Comparison of ENCODE assay signal across 15 cellular contexts in the genomic region with DNA sequence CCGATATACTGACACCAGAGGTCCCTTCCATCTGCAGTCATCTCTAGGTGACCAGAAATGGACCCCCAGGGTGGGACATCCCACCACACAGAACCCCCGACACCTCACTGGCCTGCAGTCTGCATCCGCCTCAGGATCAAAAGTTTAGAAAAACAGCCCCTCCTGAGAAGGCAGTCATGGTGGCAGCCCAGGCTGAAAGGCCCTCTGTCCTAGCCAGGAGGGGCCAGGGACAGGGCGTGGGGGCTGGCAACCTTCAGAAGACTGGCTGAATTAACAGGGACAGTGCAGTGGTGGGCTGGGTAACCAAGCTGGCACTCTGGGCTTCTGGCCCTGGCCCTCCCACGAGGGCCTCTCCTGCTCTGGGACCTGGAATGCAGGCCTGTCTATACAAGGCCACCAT. TPM values are rescaled to one million over a fixed set of nuclear protein-coding genes. Genes with fewer than 3 reads are reported as not detected.
DNase-seq lines count a peak whose midpoint lies in the region; ATAC-seq and TF ChIP-seq lines count a peak whose summit lies in the region.
"Had no signal": no experiment of that assay in that cellular context is flagged by ENCODE, and none has a peak within 500 bp of the region (broad histone marks: within the 10 kb centered on the region; RNA-seq: fewer than 3 reads in every experiment).

No MANE protein-coding gene starts in this region.

- peaks cover 8% of the 10 kb centered on the region for H3K4me1 Mint-ChIP-seq in chondrocyte (ENCODE audit: low read depth)

- no peak for TF ChIP-seq CTCF in A673 (conservative IDR thresholded peaks at IDR 0.05; ENCODE audit: low read depth, low read length)
- no peak for TF ChIP-seq CTCF in Loucy (conservative IDR thresholded peaks at IDR 0.05; ENCODE audit: low read length)
- TF ChIP-seq CTCF in chondrocyte (IDR thresholded peaks at IDR 0.05): no peak
- TF ChIP-seq CTCF in osteoblast (IDR thresholded peaks at IDR 0.05; ENCODE audit: extremely low read depth, low read depth, low read length): no peak

- H3K36me3 ChIP-seq in A673 (ENCODE audit: insufficient read depth, low read length, poor library complexity, severe bottlenecking) (no peaks in the 10 kb centered on the region), Loucy (ENCODE audit: insufficient read depth, low read length) (no peaks in the 10 kb centered on the region), osteoblast (ENCODE audit: insufficient read depth, low read length) (no peaks in the 10 kb centered on the region)
- H3K36me3 ChIP-seq: BE2C had no signal

- no peak overlapping the region for H3K4me3 Mint-ChIP-seq in chondrocyte (ENCODE audit: unreplicated experiment)
- H3K4me3 Mint-ChIP-seq: GM23338 had no signal

- peak overlapping the region; percentile 99 for H3K9ac ChIP-seq in Loucy (ENCODE audit: low read depth, low read length, poor library complexity, severe bottlenecking)

- H3K79me2 ChIP-seq in Loucy (ENCODE audit: insufficient read depth, low read length) (peaks cover 11% of the 10 kb centered on the region), osteoblast (ENCODE audit: insufficient read depth, low read length) (no peaks in the 10 kb centered on the region)

- H2AFZ ChIP-seq in Loucy (ENCODE audit: low read length) (no peak overlapping the region), osteoblast (ENCODE audit: low read length) (no peak overlapping the region)
- H2AFZ ChIP-seq: GM23338 had no signal

- H3K36me3 Mint-ChIP-seq in chondrocyte (ENCODE audit: low read depth): no peaks in the 10 kb centered on the region

- H4K20me1 ChIP-seq in Loucy (ENCODE audit: insufficient read depth, low read length, poor library complexity, severe bottlenecking): no peaks in the 10 kb centered on the region
- H4K20me1 ChIP-seq in osteoblast (ENCODE audit: insufficient read depth, low read length): no peaks in the 10 kb centered on the region

- no peak for ATAC-seq in HG03520 (IDR thresholded peaks at IDR 0.05; ENCODE audit: unreplicated experiment)
- ATAC-seq: GM12878, GM23338 had no signal

- H3K4me2 ChIP-seq in Loucy (ENCODE audit: low read depth, low read length, poor library complexity, severe bottlenecking): no peak overlapping the region
- no peak overlapping the region for H3K4me2 ChIP-seq in osteoblast (ENCODE audit: insufficient read depth, low read length)
- H3K4me2 ChIP-seq: GM23338 had no signal

- H3K4me3 ChIP-seq in A673 (ENCODE audit: low read depth, low read length, poor library complexity, severe bottlenecking): no peak overlapping the region
- H3K4me3 ChIP-seq in Loucy (ENCODE audit: low read length, poor library complexity, severe bottlenecking): no peak overlapping the region
- H3K4me3 ChIP-seq in osteoblast (ENCODE audit: insufficient read depth, low read length): no peak overlapping the region
- H3K4me3 ChIP-seq: GM12878, GM23338 had no signal

- BruUV-seq in A673 (replicated peaks; lab: Mats Ljungman, UMichigan): no TSS peak

- peak overlapping the region; percentile 5 for H3K27ac Mint-ChIP-seq in chondrocyte (ENCODE audit: unreplicated experiment)
- H3K27ac Mint-ChIP-seq: CD8-positive, alpha-beta memory T cell; GM23338 had no signal

- no peaks in the 10 kb centered on the region for H3K9me2 ChIP-seq in Loucy (replicated peaks; ENCODE audit: low read depth, low read length)

- peak overlapping the region; percentile 42 for H3K27ac ChIP-seq in A673 (ENCODE audit: low read depth, low read length, poor library complexity, severe bottlenecking)
- H3K27ac ChIP-seq in osteoblast (ENCODE audit: low read depth, low read length): no peak overlapping the region

- CTCF ChIA-PET in A673 (lab: Charles Lee): no interaction called here

- H3K27me3 Mint-ChIP-seq in chondrocyte (ENCODE audit: low read depth): no peaks in the 10 kb centered on the region

- intact Hi-C loops in A673 (cut with micrococcal nuclease; ENCODE audit: unreplicated experiment): loop anchor here (10.0 kb wide), 1 partner anchor 171 kb away; the partner anchor contains the start of gene FRS3

- H3K9me3 ChIP-seq in A673 (ENCODE audit: low read depth, low read length, poor library complexity, severe bottlenecking): no peaks in the 10 kb centered on the region
- no peaks in the 10 kb centered on the region for H3K9me3 ChIP-seq in Loucy (ENCODE audit: insufficient read depth, low read depth, low read length)
- no peaks in the 10 kb centered on the region for H3K9me3 ChIP-seq in osteoblast (ENCODE audit: low read depth, low read length)
- H3K9me3 ChIP-seq: BE2C had no signal

- POLR2A ChIA-PET in A673 (lab: Charles Lee; ENCODE audit: low non-redundant PET): no interaction called here

- H3K4me1 ChIP-seq in A673 (ENCODE audit: insufficient read depth, low read length, poor library complexity, severe bottlenecking) (peaks cover 11% of the 10 kb centered on the region), Loucy (ENCODE audit: insufficient read depth, low read length, poor library complexity, severe bottlenecking) (peaks cover 38% of the 10 kb centered on the region), osteoblast (ENCODE audit: insufficient read depth, low read length) (peaks cover 6% of the 10 kb centered on the region)
- H3K4me1 ChIP-seq: BE2C had no signal

- no peak for DNase-seq in A673 (ENCODE audit: low spot score)
- DNase-seq in chondrocyte (ENCODE audit: low spot score): peak; percentile 75
- DNase-seq in osteoblast (ENCODE audit: insufficient read length, low spot score, missing footprints): peak; percentile 37
- no peak for DNase-seq in AG08395 (ENCODE audit: low spot score)
- DNase-seq in COLO829 (ENCODE audit: low spot score): no peak
- no peak for DNase-seq in RKO (ENCODE audit: low spot score)
- DNase-seq: BE2C; CD8-positive, alpha-beta memory T cell; H9 had no signal

- no peaks in the 10 kb centered on the region for H3K27me3 ChIP-seq in A673 (replicated peaks; ENCODE audit: insufficient read depth, low read depth, low read length, poor library complexity)
- H3K27me3 ChIP-seq in Loucy (ENCODE audit: insufficient read depth, low read length, poor library complexity, severe bottlenecking): no peaks in the 10 kb centered on the region
- H3K27me3 ChIP-seq in osteoblast (ENCODE audit: insufficient read depth, low read length): no peaks in the 10 kb centered on the region
- H3K27me3 ChIP-seq: BE2C had no signal

- H3K9me3 Mint-ChIP-seq in chondrocyte (ENCODE audit: low read depth): no peaks in the 10 kb centered on the region
- H3K9me3 Mint-ChIP-seq: CD8-positive, alpha-beta memory T cell; GM23338; H9 had no signal

- peaks cover 6% of the 10 kb centered on the region; the same call in 1 of the 2 replicates for H3F3A ChIP-seq in Loucy (ENCODE audit: low read depth)

RNA-seq across cellular contexts. Expression of gene MDFI, which starts 34.3 kb away (rescaled TPM):
- total RNA-seq in A673 (2021) (342 and 346 TPM in 2 replicates), chondrocyte (31.8 to 62.6 TPM (median 33.7 TPM) in 3 replicates), osteoblast (0.72 and 5.3 TPM in 2 replicates)
- total RNA-seq: A172; CD8-positive, alpha-beta memory T cell; G401; GM12878 had no signal

RNA-seq across cellular contexts. Expression of gene FOXP4, which starts 57.8 kb away (rescaled TPM):
- 53.9 and 56.7 TPM in 2 replicates for total RNA-seq in A673 (2021)
- total RNA-seq in chondrocyte: 17.2 to 19.8 TPM (median 18.6 TPM) in 3 replicates
- total RNA-seq in osteoblast: 2.9 and 3.3 TPM in 2 replicates

Comparison
In these comparisons a context has a peak if more than half of its experiments do, and no peak if none do; other contexts are left out.
1. DNase-seq: peak in chondrocyte (single experiment) and osteoblast (single experiment); none in A673 (single experiment), AG08395 (single experiment), COLO829 (single experiment) and RKO (single experiment).